ENCODE assay signal across 1 cellular context in the genomic region with DNA sequence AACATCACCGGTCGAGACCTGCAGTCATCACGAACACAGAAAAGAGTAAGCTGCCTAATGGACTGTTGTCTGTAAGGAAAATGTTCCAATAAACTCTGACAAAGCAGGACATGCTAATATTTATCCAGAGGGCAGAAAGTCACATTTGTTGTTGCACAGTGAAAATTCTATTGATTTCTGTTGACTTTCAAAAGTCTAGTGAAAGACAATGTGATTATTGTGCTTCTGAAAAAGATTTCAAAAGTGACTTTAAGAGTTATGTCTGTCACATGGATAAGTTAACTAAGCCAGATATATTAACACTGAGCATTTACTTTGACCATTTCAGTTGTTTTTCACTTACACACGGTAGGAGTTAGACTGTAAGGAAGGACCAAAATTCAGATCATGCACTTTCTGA.
A peak's percentile ranks its signal among the peaks of the same experiment; 100 is the strongest.
TF ChIP-seq lines count a peak whose summit lies in the region.

No MANE protein-coding gene starts in this region.

TF ChIP-seq in HepG2, 621 proteins besides CTCF, POLR2A, EP300 and RAD21 (continued from another document and continues in another):
- TF ChIP-seq PRDM10 (CRISPR knock-in tag; IDR thresholded peaks at IDR 0.05; ENCODE audit: low read depth) (no peak), ZNF20 (CRISPR knock-in tag; IDR thresholded peaks at IDR 0.05) (no peak), JARID2 (CRISPR knock-in tag; IDR thresholded peaks at IDR 0.05; ENCODE audit: insufficient replicate concordance) (no peak), SRSF1 (optimal IDR thresholded peaks at IDR 0.05; ENCODE audit: low read depth, low read length) (no peak), SALL1 (CRISPR knock-in tag; IDR thresholded peaks at IDR 0.05) (peak; percentile 66; the same call in 1 of the 2 replicates), MED13 (CRISPR knock-in tag; IDR thresholded peaks at IDR 0.05) (no peak), ZNF143 (CRISPR knock-in tag; IDR thresholded peaks at IDR 0.05) (no peak), TFE3 (CRISPR knock-in tag; IDR thresholded peaks at IDR 0.05) (peak; percentile 77), ZNF256 (CRISPR knock-in tag; conservative IDR thresholded peaks at IDR 0.05) (no peak), ZNF678 (CRISPR knock-in tag; IDR thresholded peaks at IDR 0.05) (no peak), KLF6 (CRISPR knock-in tag; IDR thresholded peaks at IDR 0.05) (peak; percentile 78), CAMTA2 (CRISPR knock-in tag; IDR thresholded peaks at IDR 0.05; ENCODE audit: borderline replicate concordance) (no peak), ERF (CRISPR knock-in tag; IDR thresholded peaks at IDR 0.05) (0 out of 2 replicates have a peak, but pooled peaks have one; percentile 51), PHF20 (CRISPR knock-in tag; IDR thresholded peaks at IDR 0.05) (no peak), ZNF24 (IDR thresholded peaks at IDR 0.05) (no peak), ZNF326 (CRISPR knock-in tag; IDR thresholded peaks at IDR 0.05; ENCODE audit: borderline replicate concordance) (no peak), GABPA (IDR thresholded peaks at IDR 0.05; ENCODE audit: low read depth, low read length) (no peak), GABPA (CRISPR knock-in tag; IDR thresholded peaks at IDR 0.05; ENCODE audit: low read depth) (no peak), FOXC1 (CRISPR knock-in tag; IDR thresholded peaks at IDR 0.05; ENCODE audit: borderline replicate concordance) (no peak), MIER3 (CRISPR knock-in tag; IDR thresholded peaks at IDR 0.05; ENCODE audit: borderline replicate concordance) (peak; percentile 78; the same call in 1 of the 2 replicates), ZNF567 (CRISPR knock-in tag; IDR thresholded peaks at IDR 0.05; ENCODE audit: borderline replicate concordance) (no peak), FOSL2 (CRISPR knock-in tag; IDR thresholded peaks at IDR 0.05) (0 out of 2 replicates have a peak, but pooled peaks have one; percentile 17), FOXP4 (CRISPR knock-in tag; IDR thresholded peaks at IDR 0.05) (peak; percentile 90), ZNF331 (CRISPR knock-in tag; IDR thresholded peaks at IDR 0.05) (peak; percentile 73), ZNF747 (CRISPR knock-in tag; IDR thresholded peaks at IDR 0.05; ENCODE audit: borderline replicate concordance) (no peak), SAFB2 (CRISPR knock-in tag; IDR thresholded peaks at IDR 0.05; ENCODE audit: borderline replicate concordance, low read depth) (no peak), ZNF383 (CRISPR knock-in tag; IDR thresholded peaks at IDR 0.05; ENCODE audit: borderline replicate concordance) (no peak), HNF4A (CRISPR knock-in tag; IDR thresholded peaks at IDR 0.05) (peak; percentile 58), IKZF1 (IDR thresholded peaks at IDR 0.05) (no peak), ZNF335 (CRISPR knock-in tag; IDR thresholded peaks at IDR 0.05) (0 out of 2 replicates have a peak, but pooled peaks have one; percentile 37), ZNF557 (CRISPR knock-in tag; IDR thresholded peaks at IDR 0.05) (no peak), FLYWCH1 (CRISPR knock-in tag; IDR thresholded peaks at IDR 0.05) (no peak)
- TF ChIP-seq, protein P1, sequence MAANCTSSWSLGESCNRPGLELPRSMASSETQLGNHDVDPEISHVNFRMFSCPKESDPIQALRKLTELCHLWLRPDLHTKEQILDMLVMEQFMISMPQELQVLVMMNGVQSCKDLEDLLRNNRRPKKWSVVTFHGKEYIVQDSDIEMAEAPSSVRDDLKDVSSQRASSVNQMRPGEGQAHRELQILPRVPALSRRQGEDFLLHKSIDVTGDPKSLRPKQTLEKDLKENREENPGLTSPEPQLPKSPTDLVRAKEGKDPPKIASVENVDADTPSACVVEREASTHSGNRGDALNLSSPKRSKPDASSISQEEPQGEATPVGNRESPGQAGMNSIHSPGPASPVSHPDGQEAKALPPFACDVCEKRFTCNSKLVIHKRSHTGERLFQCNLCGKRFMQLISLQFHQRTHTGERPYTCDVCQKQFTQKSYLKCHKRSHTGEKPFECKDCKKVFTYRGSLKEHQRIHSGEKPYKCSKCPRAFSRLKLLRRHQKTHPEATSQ (CRISPR knock-in tag; IDR thresholded peaks at IDR 0.05; ENCODE audit: borderline replicate concordance): no peak
- TF ChIP-seq, protein P2, sequence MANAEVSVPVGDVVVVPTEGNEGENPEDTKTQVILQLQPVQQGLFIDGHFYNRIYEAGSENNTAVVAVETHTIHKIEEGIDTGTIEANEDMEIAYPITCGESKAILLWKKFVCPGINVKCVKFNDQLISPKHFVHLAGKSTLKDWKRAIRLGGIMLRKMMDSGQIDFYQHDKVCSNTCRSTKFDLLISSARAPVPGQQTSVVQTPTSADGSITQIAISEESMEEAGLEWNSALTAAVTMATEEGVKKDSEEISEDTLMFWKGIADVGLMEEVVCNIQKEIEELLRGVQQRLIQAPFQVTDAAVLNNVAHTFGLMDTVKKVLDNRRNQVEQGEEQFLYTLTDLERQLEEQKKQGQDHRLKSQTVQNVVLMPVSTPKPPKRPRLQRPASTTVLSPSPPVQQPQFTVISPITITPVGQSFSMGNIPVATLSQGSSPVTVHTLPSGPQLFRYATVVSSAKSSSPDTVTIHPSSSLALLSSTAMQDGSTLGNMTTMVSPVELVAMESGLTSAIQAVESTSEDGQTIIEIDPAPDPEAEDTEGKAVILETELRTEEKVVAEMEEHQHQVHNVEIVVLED (CRISPR knock-in tag; IDR thresholded peaks at IDR 0.05; ENCODE audit: borderline replicate concordance): no peak; the same call in 1 of the 2 replicates
- TF ChIP-seq, protein P3, sequence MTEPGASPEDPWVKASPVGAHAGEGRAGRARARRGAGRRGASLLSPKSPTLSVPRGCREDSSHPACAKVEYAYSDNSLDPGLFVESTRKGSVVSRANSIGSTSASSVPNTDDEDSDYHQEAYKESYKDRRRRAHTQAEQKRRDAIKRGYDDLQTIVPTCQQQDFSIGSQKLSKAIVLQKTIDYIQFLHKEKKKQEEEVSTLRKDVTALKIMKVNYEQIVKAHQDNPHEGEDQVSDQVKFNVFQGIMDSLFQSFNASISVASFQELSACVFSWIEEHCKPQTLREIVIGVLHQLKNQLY (CRISPR knock-in tag; IDR thresholded peaks at IDR 0.05): peak; percentile 22; the same call in 1 of the 2 replicates
- TF ChIP-seq, protein P4, sequence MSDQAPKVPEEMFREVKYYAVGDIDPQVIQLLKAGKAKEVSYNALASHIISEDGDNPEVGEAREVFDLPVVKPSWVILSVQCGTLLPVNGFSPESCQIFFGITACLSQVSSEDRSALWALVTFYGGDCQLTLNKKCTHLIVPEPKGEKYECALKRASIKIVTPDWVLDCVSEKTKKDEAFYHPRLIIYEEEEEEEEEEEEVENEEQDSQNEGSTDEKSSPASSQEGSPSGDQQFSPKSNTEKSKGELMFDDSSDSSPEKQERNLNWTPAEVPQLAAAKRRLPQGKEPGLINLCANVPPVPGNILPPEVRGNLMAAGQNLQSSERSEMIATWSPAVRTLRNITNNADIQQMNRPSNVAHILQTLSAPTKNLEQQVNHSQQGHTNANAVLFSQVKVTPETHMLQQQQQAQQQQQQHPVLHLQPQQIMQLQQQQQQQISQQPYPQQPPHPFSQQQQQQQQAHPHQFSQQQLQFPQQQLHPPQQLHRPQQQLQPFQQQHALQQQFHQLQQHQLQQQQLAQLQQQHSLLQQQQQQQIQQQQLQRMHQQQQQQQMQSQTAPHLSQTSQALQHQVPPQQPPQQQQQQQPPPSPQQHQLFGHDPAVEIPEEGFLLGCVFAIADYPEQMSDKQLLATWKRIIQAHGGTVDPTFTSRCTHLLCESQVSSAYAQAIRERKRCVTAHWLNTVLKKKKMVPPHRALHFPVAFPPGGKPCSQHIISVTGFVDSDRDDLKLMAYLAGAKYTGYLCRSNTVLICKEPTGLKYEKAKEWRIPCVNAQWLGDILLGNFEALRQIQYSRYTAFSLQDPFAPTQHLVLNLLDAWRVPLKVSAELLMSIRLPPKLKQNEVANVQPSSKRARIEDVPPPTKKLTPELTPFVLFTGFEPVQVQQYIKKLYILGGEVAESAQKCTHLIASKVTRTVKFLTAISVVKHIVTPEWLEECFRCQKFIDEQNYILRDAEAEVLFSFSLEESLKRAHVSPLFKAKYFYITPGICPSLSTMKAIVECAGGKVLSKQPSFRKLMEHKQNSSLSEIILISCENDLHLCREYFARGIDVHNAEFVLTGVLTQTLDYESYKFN (CRISPR knock-in tag; conservative IDR thresholded peaks at IDR 0.05): peak; percentile 89
- TF ChIP-seq, protein P5, sequence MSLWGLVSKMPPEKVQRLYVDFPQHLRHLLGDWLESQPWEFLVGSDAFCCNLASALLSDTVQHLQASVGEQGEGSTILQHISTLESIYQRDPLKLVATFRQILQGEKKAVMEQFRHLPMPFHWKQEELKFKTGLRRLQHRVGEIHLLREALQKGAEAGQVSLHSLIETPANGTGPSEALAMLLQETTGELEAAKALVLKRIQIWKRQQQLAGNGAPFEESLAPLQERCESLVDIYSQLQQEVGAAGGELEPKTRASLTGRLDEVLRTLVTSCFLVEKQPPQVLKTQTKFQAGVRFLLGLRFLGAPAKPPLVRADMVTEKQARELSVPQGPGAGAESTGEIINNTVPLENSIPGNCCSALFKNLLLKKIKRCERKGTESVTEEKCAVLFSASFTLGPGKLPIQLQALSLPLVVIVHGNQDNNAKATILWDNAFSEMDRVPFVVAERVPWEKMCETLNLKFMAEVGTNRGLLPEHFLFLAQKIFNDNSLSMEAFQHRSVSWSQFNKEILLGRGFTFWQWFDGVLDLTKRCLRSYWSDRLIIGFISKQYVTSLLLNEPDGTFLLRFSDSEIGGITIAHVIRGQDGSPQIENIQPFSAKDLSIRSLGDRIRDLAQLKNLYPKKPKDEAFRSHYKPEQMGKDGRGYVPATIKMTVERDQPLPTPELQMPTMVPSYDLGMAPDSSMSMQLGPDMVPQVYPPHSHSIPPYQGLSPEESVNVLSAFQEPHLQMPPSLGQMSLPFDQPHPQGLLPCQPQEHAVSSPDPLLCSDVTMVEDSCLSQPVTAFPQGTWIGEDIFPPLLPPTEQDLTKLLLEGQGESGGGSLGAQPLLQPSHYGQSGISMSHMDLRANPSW (CRISPR knock-in tag; IDR thresholded peaks at IDR 0.05; ENCODE audit: borderline replicate concordance): no peak
- TF ChIP-seq, protein P6, sequence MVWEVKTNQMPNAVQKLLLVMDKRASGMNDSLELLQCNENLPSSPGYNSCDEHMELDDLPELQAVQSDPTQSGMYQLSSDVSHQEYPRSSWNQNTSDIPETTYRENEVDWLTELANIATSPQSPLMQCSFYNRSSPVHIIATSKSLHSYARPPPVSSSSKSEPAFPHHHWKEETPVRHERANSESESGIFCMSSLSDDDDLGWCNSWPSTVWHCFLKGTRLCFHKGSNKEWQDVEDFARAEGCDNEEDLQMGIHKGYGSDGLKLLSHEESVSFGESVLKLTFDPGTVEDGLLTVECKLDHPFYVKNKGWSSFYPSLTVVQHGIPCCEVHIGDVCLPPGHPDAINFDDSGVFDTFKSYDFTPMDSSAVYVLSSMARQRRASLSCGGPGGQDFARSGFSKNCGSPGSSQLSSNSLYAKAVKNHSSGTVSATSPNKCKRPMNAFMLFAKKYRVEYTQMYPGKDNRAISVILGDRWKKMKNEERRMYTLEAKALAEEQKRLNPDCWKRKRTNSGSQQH (CRISPR knock-in tag; IDR thresholded peaks at IDR 0.05; ENCODE audit: low read depth): no peak
